ENCODE assay signal across 36 cellular contexts in the genomic region with DNA sequence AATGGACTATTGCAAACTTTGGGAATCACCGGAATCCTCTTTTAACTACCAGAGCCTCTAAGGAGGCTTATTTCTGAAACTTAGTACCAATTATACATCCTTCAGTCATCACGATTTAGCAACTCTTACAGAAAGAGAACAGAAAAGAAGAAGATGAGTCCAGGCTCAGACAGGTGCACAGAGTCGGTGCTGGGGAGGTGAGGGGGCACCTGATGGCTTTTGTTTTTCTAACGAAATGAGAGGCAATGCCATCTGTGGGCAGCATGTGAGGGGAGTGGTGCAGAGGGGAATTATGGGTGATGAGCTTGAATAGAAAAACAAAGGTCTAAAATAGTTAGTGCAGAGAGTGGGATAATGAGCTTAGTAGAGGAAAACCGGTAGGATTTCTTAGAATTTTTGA.
"Had no signal": no experiment of that assay in that cellular context is flagged by ENCODE, and none has a peak within 500 bp of the region (broad histone marks: within the 10 kb centered on the region; RNA-seq: fewer than 3 reads in every experiment).

No MANE protein-coding gene starts in this region.

- H3K4me3 Mint-ChIP-seq: activated B cell treated with CpG ODN at 0.5 μM for 24 hours; activated CD4-positive, alpha-beta memory T cell treated with anti-CD3 and anti-CD28 coated beads for 36 hours; activated naive CD8-positive, alpha-beta T cell treated with anti-CD3 and anti-CD28 coated beads for 36 hours; activated T-cell treated with anti-CD3 and anti-CD28 coated beads, Interleukin-2, amount 50 U/mL, for 4 hours had no signal

- H3K4me2 ChIP-seq: KMS-11 had no signal

- H3K27me3 Mint-ChIP-seq: activated B cell treated with CpG ODN at 0.5 μM for 24 hours; activated CD4-positive, alpha-beta memory T cell treated with anti-CD3 and anti-CD28 coated beads for 36 hours; activated naive CD8-positive, alpha-beta T cell treated with anti-CD3 and anti-CD28 coated beads for 36 hours had no signal

- H3K9me3 Mint-ChIP-seq: activated naive CD8-positive, alpha-beta T cell treated with anti-CD3 and anti-CD28 coated beads for 36 hours; activated T-cell treated with anti-CD3 and anti-CD28 coated beads, Interleukin-2, amount 50 U/mL, for 4 hours had no signal

- H3K36me3 Mint-ChIP-seq: activated CD4-positive, alpha-beta memory T cell treated with anti-CD3 and anti-CD28 coated beads for 36 hours; activated naive CD8-positive, alpha-beta T cell treated with anti-CD3 and anti-CD28 coated beads for 36 hours had no signal

- H3K9ac ChIP-seq: KMS-11 had no signal

- H3K4me3 ChIP-seq: Peyer's patch had no signal

- H3K27ac ChIP-seq: brain microvascular endothelial cell, KMS-11, Peyer's patch, RWPE1, VCaP had no signal

- H3K27ac Mint-ChIP-seq: activated B cell treated with CpG ODN at 0.5 μM for 24 hours; activated CD4-positive, alpha-beta memory T cell treated with anti-CD3 and anti-CD28 coated beads for 36 hours; activated naive CD8-positive, alpha-beta T cell treated with anti-CD3 and anti-CD28 coated beads for 36 hours had no signal

- H3K27me3 ChIP-seq: brain microvascular endothelial cell, Peyer's patch had no signal

- H3K4me1 Mint-ChIP-seq: activated naive CD8-positive, alpha-beta T cell treated with anti-CD3 and anti-CD28 coated beads for 36 hours had no signal

- DNase-seq: activated B cell treated with CpG ODN at 0.5 μM for 24 hours; activated CD4-positive, alpha-beta memory T cell treated with anti-CD3 and anti-CD28 coated beads for 36 hours; activated CD4-positive, alpha-beta T cell treated with anti-CD3 and anti-CD28 coated beads for 4 hours; activated CD4-positive, alpha-beta T cell treated with anti-CD3 and anti-CD28 coated beads, Interleukin-2, amount 50 U/mL, for 1 hour; activated CD4-positive, CD25-positive, alpha-beta regulatory T cell treated with anti-CD3 and anti-CD28 coated beads, Interleukin-2, amount 50 U/mL, for 72 hours; activated CD8-positive, alpha-beta memory T cell treated with anti-CD3 and anti-CD28 coated beads, Interleukin-2, amount 50 U/mL, for 4 hours; activated effector memory CD4-positive, alpha-beta T cell treated with Interleukin-2 at 50 U/mL for 16 hours; activated naive CD4-positive, alpha-beta T cell; activated naive CD4-positive, alpha-beta T cell treated with anti-CD3 and anti-CD28 coated beads, Interleukin-2, amount 50 U/mL, for 16 hours; activated naive CD8-positive, alpha-beta T cell treated with anti-CD3 and anti-CD28 coated beads for 36 hours; activated T-cell treated with anti-CD3 and anti-CD28 coated beads for 4 hours; activated T-cell treated with anti-CD3 and anti-CD28 coated beads, Interleukin-2, amount 50 U/mL, for 4 hours; amniotic stem cell; aorta; brain microvascular endothelial cell; central memory CD4-positive, alpha-beta T cell; NCI-H1105 treated with DMSO at 0.1 percent for 48 hours; NCI-H1436; NCI-H1694; NCI-H1930; NCI-H2081 treated with DMSO at 0.1 percent for 48 hours; NCI-H345; NCI-H524 treated with DMSO at 0.1 percent for 48 hours; NK-92 treated with Interleukin-12 subunit alpha and Interleukin-12 subunit beta, amount 100 ng/mL, for 24 hours; PC-3; Peyer's patch; SIG-M5; SW 1271; T-helper 1 cell; T-helper 2 cell; T-helper 9 cell had no signal

- H3K36me3 ChIP-seq: brain microvascular endothelial cell, Peyer's patch had no signal

- H3K4me1 ChIP-seq: Peyer's patch had no signal

- ATAC-seq: activated T-cell treated with anti-CD3 and anti-CD28 coated beads, Interleukin-2, amount 50 U/mL, for 4 hours; PC-3; Right ventricle myocardium inferior; SK-N-SH treated with all-trans-retinoic acid at 6 μM for 48 hours had no signal

- H3K9me3 ChIP-seq: Peyer's patch had no signal
